ENCODE assay signal across 8 cellular contexts in the genomic region with DNA sequence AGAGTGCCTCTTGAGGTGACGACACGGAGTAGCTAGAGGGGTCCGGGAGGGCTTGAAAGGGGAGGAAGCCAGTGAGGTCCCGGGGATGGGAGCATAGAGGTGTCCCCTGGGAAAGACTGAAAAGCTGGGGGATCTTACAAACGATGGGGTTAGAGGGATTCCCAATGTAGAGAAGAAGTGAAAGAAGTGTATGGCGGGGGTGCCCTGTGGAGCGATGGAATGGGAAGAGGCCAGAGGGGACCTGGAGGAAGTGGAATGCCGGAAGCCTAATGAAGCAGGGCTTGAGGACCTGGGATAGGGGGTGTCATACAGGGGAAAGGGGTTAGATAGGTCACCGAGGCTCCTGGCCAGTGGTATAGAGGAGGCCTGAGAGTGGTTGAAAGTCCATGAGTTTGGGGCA. TPM values are rescaled to one million over a fixed set of nuclear protein-coding genes. Genes with fewer than 3 reads are reported as not detected.
A peak's percentile ranks its signal among the peaks of the same experiment; 100 is the strongest.
DNase-seq lines count a peak whose midpoint lies in the region; ATAC-seq, FAIRE-seq and TF ChIP-seq lines count a peak whose summit lies in the region.

No MANE protein-coding gene starts in this region.

- no peak for DNase-seq in CD4-positive, alpha-beta memory T cell
- DNase-seq in NCI-H69 (lab: John Stamatoyannopoulos, UW) = peak; percentile 42
- no peak for DNase-seq in H1 (ENCODE audit: low read depth in 1 of 2, low spot score in 2 of 2)
- DNase-seq in neural crest cell (ENCODE audit: low read depth, low spot score) = no peak
- DNase-seq in GM10248 (ENCODE audit: extremely low spot score) = no peak
- DNase-seq in KG1 (lab: John Stamatoyannopoulos, UW) = no peak
- no peak for DNase-seq in NOMO-1 (lab: John Stamatoyannopoulos, UW; ENCODE audit: unreplicated experiment in 2 of 2)

- H2AFZ ChIP-seq in H1 (ENCODE audit: low read length) = no peak overlapping the region

- peak overlapping the region; percentile 79 to 84 for H3K4me3 ChIP-seq in CD4-positive, alpha-beta memory T cell (ENCODE audit: low read length in 2 of 2)
- H3K4me3 ChIP-seq in H1 (ENCODE audit: extremely low read depth in 1 of 4, insufficient read depth in 2 of 4, low read depth in 3 of 4, low read length in 4 of 4) = peak overlapping the region; percentile 42 to 100 (median 85)

- no peak overlapping the region for H3K4ac ChIP-seq in H1 (replicated peaks; ENCODE audit: insufficient read length, low read depth, low read length)

- no peak overlapping the region for H2BK12ac ChIP-seq in H1 (ENCODE audit: low read depth, low read length)

- H3K36me3 Mint-ChIP-seq in CD4-positive, alpha-beta memory T cell = peaks cover 11 to 18% of the 10 kb centered on the region in 2 donors
- H3K36me3 Mint-ChIP-seq in neural crest cell (ENCODE audit: low read depth) = no peaks in the 10 kb centered on the region

- no peaks in the 10 kb centered on the region for H3K36me3 ChIP-seq in CD4-positive, alpha-beta memory T cell (ENCODE audit: insufficient read depth, low read length)
- H3K36me3 ChIP-seq in H1 (ENCODE audit: control insufficient read depth in 2 of 4, insufficient read depth in 4 of 4, low read length in 3 of 4) = no peaks in the 10 kb centered on the region

- H2BK20ac ChIP-seq in H1 (ENCODE audit: low read length) = no peak overlapping the region

- H3K9ac ChIP-seq in H1 (replicated peaks in 1 of 4; ENCODE audit: extremely low read depth in 1 of 4, low read depth in 3 of 4, low read length in 3 of 4) = peak overlapping the region; percentile 1 to 85 (median 64); a peak in 6 of 7 replicates

- H3K79me2 ChIP-seq in H1 (ENCODE audit: control insufficient read depth in 1 of 2, insufficient read depth in 2 of 2, low read length in 2 of 2) = peaks cover 0 to 24% of the 10 kb centered on the region in 2 experiments; a peak in 2 of 4 replicates

- TF ChIP-seq POLR2A in H1 (IDR thresholded peaks at IDR 0.05; ENCODE audit: control extremely low read depth in 1 of 2, low read depth in 2 of 2, low read length in 2 of 2) = no peak

- no peak overlapping the region for H4K91ac ChIP-seq in H1 (replicated peaks; ENCODE audit: insufficient read length, low read length)

- FAIRE-seq in H1 (lab: Jason Lieb, UNC) = no peak

- TF ChIP-seq EP300 in H1 (IDR thresholded peaks at IDR 0.05; ENCODE audit: borderline replicate concordance in 1 of 2, low read depth in 2 of 2, low read length in 2 of 2) = no peak

- peak overlapping the region; percentile 80 for H3K27ac ChIP-seq in CD4-positive, alpha-beta memory T cell (ENCODE audit: low read depth, low read length)
- H3K27ac ChIP-seq in H1 (ENCODE audit: low read depth, low read length) = peak overlapping the region; percentile 31; the same call in 1 of the 2 replicates

- intact Hi-C loops in CD4-positive, alpha-beta memory T cell (cut with micrococcal nuclease) = loop anchor here (2.0 to 5.0 kb wide), 3 partner anchors 99 to 175 kb away; a partner anchor contains a TSS

- H3K18ac ChIP-seq in H1 (ENCODE audit: extremely low read depth, low read length) = no peak overlapping the region

- peaks cover 33 to 48% (median 37%) of the 10 kb centered on the region in 4 donors for H3K4me1 Mint-ChIP-seq in CD4-positive, alpha-beta memory T cell
- H3K4me1 Mint-ChIP-seq in neural crest cell = peaks cover 39% of the 10 kb centered on the region

- no peak for TF ChIP-seq CTCF in H1 (IDR thresholded peaks at IDR 0.05; ENCODE audit: control extremely low read depth in 1 of 3, insufficient read depth in 1 of 3, low read depth in 1 of 3, low read length in 3 of 3)
- TF ChIP-seq CTCF in neural crest cell (conservative IDR thresholded peaks at IDR 0.05) = no peak
- no peak for TF ChIP-seq CTCF in GM10248 (IDR thresholded peaks at IDR 0.05; ENCODE audit: control extremely low read depth, extremely low read depth, low read depth, missing control alignments)

- no peak overlapping the region for H3K14ac ChIP-seq in H1 (ENCODE audit: insufficient read length)

- peak overlapping the region; percentile 82 to 94 for H3K4me2 ChIP-seq in H1 (ENCODE audit: insufficient read depth in 1 of 2, low read depth in 2 of 2, low read length in 2 of 2)

- peaks cover 36% of the 10 kb centered on the region for H3K4me1 ChIP-seq in CD4-positive, alpha-beta memory T cell (ENCODE audit: insufficient read depth, low read length)
- peaks cover 0 to 7% (median 2%) of the 10 kb centered on the region in 4 experiments; a peak in 4 of 7 replicates for H3K4me1 ChIP-seq in H1 (replicated peaks in 1 of 4; ENCODE audit: control insufficient read depth in 3 of 4, insufficient read depth in 4 of 4, low read length in 3 of 4)

- H2BK5ac ChIP-seq in H1 (ENCODE audit: low read depth, low read length) = no peak overlapping the region

- POLR2A ChIA-PET in CD4-positive, alpha-beta memory T cell (lab: Charles Lee; ENCODE audit: partially characterized antibody) = interaction anchor here (1.0 to 3.5 kb wide), 13 partner anchors 46 to 162 kb away, joined by 3 to 24 read pairs (median 5); a partner anchor contains a TSS
- POLR2A ChIA-PET in H1 (lab: Charles Lee; ENCODE audit: partially characterized antibody) (interaction anchor here (0.8 to 3.8 kb wide), 16 partner anchors 9 to 91 kb away, joined by 3 to 15 read pairs (median 4); a partner anchor contains a TSS), GM10248 (lab: Yijun Ruan, JAX) (interaction anchor here (1.0 kb wide), 1 partner anchor 83 kb away, joined by 3 read pairs; a partner anchor contains a TSS)

- no peak overlapping the region for H4K5ac ChIP-seq in H1 (ENCODE audit: insufficient read length, low read depth, low read length)

- WGBS in H1 (ENCODE audit: extremely low coverage in 1 of 2, insufficient coverage in 1 of 2, insufficient read length in 1 of 2, insufficient replicate concordance in 2 of 2, low coverage in 1 of 2, low lambda C conversion rate in 2 of 2, missing lambda C conversion rate in 1 of 2), 2 experiments = 9% methylated on average over 9 of the region's 9 CpGs; no CpG with 5 or more reads in 1 of the 2 experiments

- H2BK15ac ChIP-seq in H1 (ENCODE audit: low read length) = no peak overlapping the region

- peak overlapping the region; percentile 36; the same call in 1 of the 2 replicates for H4K8ac ChIP-seq in H1 (ENCODE audit: extremely low read depth, insufficient read depth, low read length)

- no peaks in the 10 kb centered on the region for H3K9me3 Mint-ChIP-seq in CD4-positive, alpha-beta memory T cell
- H3K9me3 Mint-ChIP-seq in neural crest cell = no peaks in the 10 kb centered on the region

- H3K79me1 ChIP-seq in H1 (ENCODE audit: low read depth, low read length) = peaks cover 18% of the 10 kb centered on the region

- H3K9me3 ChIP-seq in CD4-positive, alpha-beta memory T cell (ENCODE audit: control insufficient read depth in 1 of 2, low read length in 2 of 2) = no peaks in the 10 kb centered on the region
- no peaks in the 10 kb centered on the region for H3K9me3 ChIP-seq in H1 (ENCODE audit: insufficient read depth in 2 of 2, low read depth in 1 of 2, low read length in 1 of 2)

- no peak for ATAC-seq in GM19463 (IDR thresholded peaks at IDR 0.05; ENCODE audit: unreplicated experiment)

- no peak overlapping the region for H2AK5ac ChIP-seq in H1 (ENCODE audit: low read depth, low read length)

- H3K27ac Mint-ChIP-seq in CD4-positive, alpha-beta memory T cell = peak overlapping the region; percentile 85 to 95 (median 91)
- H3K27ac Mint-ChIP-seq in neural crest cell (ENCODE audit: unreplicated experiment) = peak overlapping the region; percentile 92

- no peak for TF ChIP-seq RAD21 in H1 (IDR thresholded peaks at IDR 0.05 in 1 of 2, conservative IDR thresholded peaks at IDR 0.05 in 1 of 2; ENCODE audit: low read depth in 2 of 2, low read length in 2 of 2)

- CTCF ChIA-PET in CD4-positive, alpha-beta memory T cell (lab: Charles Lee; ENCODE audit: partially characterized antibody) = interaction anchor here (1.0 to 2.1 kb wide), 3 partner anchors 50 to 95 kb away, joined by 3 to 8 read pairs (median 3); no protein-coding TSS in a partner anchor
- CTCF ChIA-PET in H1 (lab: Charles Lee; ENCODE audit: partially characterized antibody) (interaction anchor here (1.0 to 1.8 kb wide), 5 partner anchors 17 to 50 kb away, joined by 3 to 6 read pairs (median 4); no protein-coding TSS in a partner anchor), GM10248 (lab: Yijun Ruan, JAX) (interaction anchor here (1.0 to 1.1 kb wide), 2 partner anchors 16 to 46 kb away, joined by 3 to 4 read pairs; a partner anchor contains a TSS)

- H3K27me3 ChIP-seq in CD4-positive, alpha-beta memory T cell (ENCODE audit: insufficient read depth, low read length) = no peaks in the 10 kb centered on the region
- no peaks in the 10 kb centered on the region for H3K27me3 ChIP-seq in H1 (replicated peaks in 1 of 4; ENCODE audit: control insufficient read depth in 3 of 4, extremely low read depth in 1 of 4, insufficient read depth in 3 of 4, low read length in 3 of 4)

- peaks cover 0 to 4% of the 10 kb centered on the region in 2 experiments for H4K20me1 ChIP-seq in H1 (replicated peaks in 1 of 2; ENCODE audit: control insufficient read depth in 1 of 2, insufficient read depth in 2 of 2, low read length in 2 of 2)

- H3K4me3 Mint-ChIP-seq in CD4-positive, alpha-beta memory T cell = peak overlapping the region; percentile 91 to 95 (median 92)
- peak overlapping the region; percentile 98 for H3K4me3 Mint-ChIP-seq in neural crest cell

- H3K23me2 ChIP-seq in H1 (ENCODE audit: low read depth, low read length) = peaks cover 13% of the 10 kb centered on the region

- no peak overlapping the region for H3K23ac ChIP-seq in H1 (ENCODE audit: insufficient read length)

- no peak overlapping the region for H2BK120ac ChIP-seq in H1 (replicated peaks; ENCODE audit: low read depth, low read length)

- H3K56ac ChIP-seq in H1 (replicated peaks; ENCODE audit: insufficient read length, low read depth, low read length) = peak overlapping the region; percentile 24

- no peaks in the 10 kb centered on the region for H3K27me3 Mint-ChIP-seq in CD4-positive, alpha-beta memory T cell
- H3K27me3 Mint-ChIP-seq in neural crest cell (ENCODE audit: low read depth) = no peaks in the 10 kb centered on the region

RNA-seq across cellular contexts. Expression of a gene that starts 0.6 kb away (rescaled TPM):
- total RNA-seq in CD4-positive, alpha-beta memory T cell = 10 to 100 TPM; 55.5 to 56.2 TPM
- 1 to 10 TPM; 2.6 to 9.5 TPM for polyA plus RNA-seq in CD4-positive, alpha-beta memory T cell
- 105 and 109 TPM in 2 replicates for total RNA-seq in H1 (2021; fragmentation: NEBNext Ultra II Directional; extraction: Animal tissue kit (Norgen Biotek cat#: 25700))
- 106 and 157 TPM in 2 replicates for polyA plus RNA-seq in H1 (2011; rRNA removed)
- 101 TPM for polyA plus RNA-seq in H1 (2011; cell fraction: cytosol; rRNA removed)
- polyA plus RNA-seq in H1 (2011; cell fraction: nucleus; rRNA removed) = 148 TPM
- 64.9 to 109 TPM (median 104 TPM) in 4 replicates for polyA plus RNA-seq in H1 (2012, experiment 1 of 2)
- polyA plus RNA-seq in H1 (2012, experiment 2 of 2) = 114 TPM
- polyA plus RNA-seq in H1 (2013, experiment 1 of 2) = 58.6 TPM
- polyA plus RNA-seq in H1 (2013, experiment 2 of 2) = 55.8 TPM
- 103 and 108 TPM in 2 replicates for polyA minus RNA-seq in H1 (2011; rRNA and poly(A)+ RNA removed)
- polyA minus RNA-seq in H1 (2011; cell fraction: cytosol; rRNA and poly(A)+ RNA removed) = 101 TPM
- 76.4 TPM for polyA minus RNA-seq in H1 (2011; cell fraction: nucleus; rRNA and poly(A)+ RNA removed)
- 96.7 and 102 TPM in 2 replicates for total RNA-seq in neural crest cell

RNA-seq across cellular contexts. Expression of a gene that starts 4.3 kb away (rescaled TPM):
- total RNA-seq in CD4-positive, alpha-beta memory T cell = 1 to 10 TPM in 1 of 2 experiments, under 1 TPM in 1; 0.90 to 1.1 TPM
- polyA plus RNA-seq in CD4-positive, alpha-beta memory T cell = under 1 TPM; 0.16 to 0.56 TPM
- not detected in 2 replicates for total RNA-seq in H1 (2021; fragmentation: NEBNext Ultra II Directional; extraction: Animal tissue kit (Norgen Biotek cat#: 25700))
- polyA plus RNA-seq in H1 (2011; rRNA removed) = 0.21 and 0.24 TPM in 2 replicates
- 0.39 TPM for polyA plus RNA-seq in H1 (2011; cell fraction: cytosol; rRNA removed)
- 0.17 TPM for polyA plus RNA-seq in H1 (2011; cell fraction: nucleus; rRNA removed)
- polyA plus RNA-seq in H1 (2012, experiment 1 of 2) = 0.23 to 0.47 TPM (median 0.25 TPM) in 3 of 4 replicates, not detected in the other
- polyA plus RNA-seq in H1 (2012, experiment 2 of 2) = not detected
- polyA plus RNA-seq in H1 (2013, experiment 1 of 2) = 0.36 TPM
- polyA plus RNA-seq in H1 (2013, experiment 2 of 2) = 0.20 TPM
- 0.12 TPM in 1 of 2 replicates, not detected in the other for polyA minus RNA-seq in H1 (2011; rRNA and poly(A)+ RNA removed)
- polyA minus RNA-seq in H1 (2011; cell fraction: cytosol; rRNA and poly(A)+ RNA removed) = not detected
- not detected for polyA minus RNA-seq in H1 (2011; cell fraction: nucleus; rRNA and poly(A)+ RNA removed)
- not detected in 2 replicates for total RNA-seq in neural crest cell

RNA-seq across cellular contexts. Expression of a gene that starts 45.7 kb away (rescaled TPM):
- 10 to 100 TPM; 22.4 to 24.1 TPM for total RNA-seq in CD4-positive, alpha-beta memory T cell
- 1 to 10 TPM; 4.9 to 7.4 TPM for polyA plus RNA-seq in CD4-positive, alpha-beta memory T cell
- 33.9 and 34.1 TPM in 2 replicates for total RNA-seq in H1 (2021; fragmentation: NEBNext Ultra II Directional; extraction: Animal tissue kit (Norgen Biotek cat#: 25700))
- 28.4 and 43.8 TPM in 2 replicates for polyA plus RNA-seq in H1 (2011; rRNA removed)
- 43.8 TPM for polyA plus RNA-seq in H1 (2011; cell fraction: cytosol; rRNA removed)
- polyA plus RNA-seq in H1 (2011; cell fraction: nucleus; rRNA removed) = 52.1 TPM
- polyA plus RNA-seq in H1 (2012, experiment 1 of 2) = 32.0 to 45.8 TPM (median 39.3 TPM) in 4 replicates
- polyA plus RNA-seq in H1 (2012, experiment 2 of 2) = 54.2 TPM
- 17.6 TPM for polyA plus RNA-seq in H1 (2013, experiment 1 of 2)
- 17.2 TPM for polyA plus RNA-seq in H1 (2013, experiment 2 of 2)
- polyA minus RNA-seq in H1 (2011; rRNA and poly(A)+ RNA removed) = 13.3 and 17.7 TPM in 2 replicates
- 18.9 TPM for polyA minus RNA-seq in H1 (2011; cell fraction: cytosol; rRNA and poly(A)+ RNA removed)
- polyA minus RNA-seq in H1 (2011; cell fraction: nucleus; rRNA and poly(A)+ RNA removed) = 19.4 TPM
- total RNA-seq in neural crest cell = 37.5 and 38.0 TPM in 2 replicates

RNA-seq across cellular contexts. Expression of a gene that starts 50.7 kb away (rescaled TPM):
- 10 to 100 TPM; 41.8 to 48.8 TPM for total RNA-seq in CD4-positive, alpha-beta memory T cell
- 10 to 100 TPM; 10.7 to 22.9 TPM for polyA plus RNA-seq in CD4-positive, alpha-beta memory T cell
- total RNA-seq in H1 (2021; fragmentation: NEBNext Ultra II Directional; extraction: Animal tissue kit (Norgen Biotek cat#: 25700)) = 71.4 and 73.9 TPM in 2 replicates
- polyA plus RNA-seq in H1 (2011; rRNA removed) = 21.6 and 40.4 TPM in 2 replicates
- polyA plus RNA-seq in H1 (2011; cell fraction: cytosol; rRNA removed) = 21.8 TPM
- 81.4 TPM for polyA plus RNA-seq in H1 (2011; cell fraction: nucleus; rRNA removed)
- 52.6 to 80.3 TPM (median 65.6 TPM) in 4 replicates for polyA plus RNA-seq in H1 (2012, experiment 1 of 2)
- polyA plus RNA-seq in H1 (2012, experiment 2 of 2) = 50.2 TPM
- polyA plus RNA-seq in H1 (2013, experiment 1 of 2) = 42.3 TPM
- polyA plus RNA-seq in H1 (2013, experiment 2 of 2) = 40.4 TPM
- polyA minus RNA-seq in H1 (2011; rRNA and poly(A)+ RNA removed) = 28.0 and 50.4 TPM in 2 replicates
- polyA minus RNA-seq in H1 (2011; cell fraction: cytosol; rRNA and poly(A)+ RNA removed) = 34.3 TPM
- 41.3 TPM for polyA minus RNA-seq in H1 (2011; cell fraction: nucleus; rRNA and poly(A)+ RNA removed)
- total RNA-seq in neural crest cell = 80.8 and 85.4 TPM in 2 replicates
